8 cellular contexts compared by ENCODE assay signal in genomic region chr12:46153267-46153872, GRCh38.
DNase-seq lines count a peak whose midpoint lies in the region; ATAC-seq and TF ChIP-seq lines count a peak whose summit lies in the region.

No MANE protein-coding gene starts in this region.

- no peak for ATAC-seq in GM18498 (IDR thresholded peaks at IDR 0.05; ENCODE audit: unreplicated experiment)
- no peak for ATAC-seq in HG03108 (IDR thresholded peaks at IDR 0.05; ENCODE audit: unreplicated experiment)

- in situ Hi-C loops in GM13977 (cut with MboI; ENCODE audit: low pct_unique_long_range_greater_than_20kb, low sequenced_read_pairs, unreplicated experiment): loop anchor here (10.0 to 25.0 kb wide), 2 partner anchors 111 to 509 kb away; partner anchors contain the start of gene SLC38A1

- POLR2A ChIA-PET in RWPE1 (lab: Yijun Ruan, JAX; ENCODE audit: low non-redundant PET): interaction anchor here (1.0 kb wide), 1 partner anchor 57 kb away, joined by 3 read pairs; no protein-coding TSS in a partner anchor

- H3K36me3 Mint-ChIP-seq in T-helper 2 cell treated with Interferon-gamma antibody and Interleukin-4, amounts not matched to agents 5 μg/mL and 100 μg/mL, for 36 hours (ENCODE audit: low read depth): peaks cover 5% of the 10 kb centered on the region

- CTCF ChIA-PET in RWPE1 (lab: Yijun Ruan, JAX): interaction anchor here (1.0 kb wide), 1 partner anchor 11 kb away, joined by 3 read pairs; no protein-coding TSS in a partner anchor

- TF ChIP-seq CTCF in AG09319 (IDR thresholded peaks at IDR 0.05; ENCODE audit: low read depth, low read length): peak; percentile 70
- TF ChIP-seq CTCF in GM13977 (IDR thresholded peaks at IDR 0.05; ENCODE audit: extremely low read depth, insufficient read depth, missing control alignments): peak; percentile 62
- TF ChIP-seq CTCF in RWPE1 (conservative IDR thresholded peaks at IDR 0.05; ENCODE audit: low read depth): peak; percentile 84

- H3K27ac Mint-ChIP-seq in T-helper 2 cell treated with Interferon-gamma antibody and Interleukin-4, amounts not matched to agents 5 μg/mL and 100 μg/mL, for 36 hours: no peak overlapping the region

- H3K27ac ChIP-seq in RWPE1: no peak overlapping the region

- peaks cover 6% of the 10 kb centered on the region for H3K9me3 ChIP-seq in skeletal muscle satellite cell (replicated peaks; ENCODE audit: low read length)

- H3K4me1 ChIP-seq in skeletal muscle satellite cell (ENCODE audit: control insufficient read depth, insufficient read depth, low read length): peaks cover 12% of the 10 kb centered on the region

- peaks cover 22% of the 10 kb centered on the region for H3K27me3 Mint-ChIP-seq in T-helper 2 cell treated with Interferon-gamma antibody and Interleukin-4, amounts not matched to agents 5 μg/mL and 100 μg/mL, for 36 hours (ENCODE audit: low read depth)

- H3K9me3 Mint-ChIP-seq in T-helper 2 cell treated with Interferon-gamma antibody and Interleukin-4, amounts not matched to agents 5 μg/mL and 100 μg/mL, for 36 hours: peaks cover 10% of the 10 kb centered on the region

- H3K36me3 ChIP-seq in skeletal muscle satellite cell (ENCODE audit: insufficient read depth, low read length): no peaks in the 10 kb centered on the region

- H3K27me3 ChIP-seq in skeletal muscle satellite cell (ENCODE audit: control insufficient read depth, insufficient read depth, low read length): no peaks in the 10 kb centered on the region

- no peak overlapping the region for H3K4me3 Mint-ChIP-seq in T-helper 2 cell treated with Interferon-gamma antibody and Interleukin-4, amounts not matched to agents 5 μg/mL and 100 μg/mL, for 36 hours

- H3K4me1 Mint-ChIP-seq in T-helper 2 cell treated with Interferon-gamma antibody and Interleukin-4, amounts not matched to agents 5 μg/mL and 100 μg/mL, for 36 hours (ENCODE audit: low read depth): peaks cover 5% of the 10 kb centered on the region

- DNase-seq in AG09319 (ENCODE audit: extremely low read depth, low read depth): no peak
- DNase-seq in GM13977 (ENCODE audit: low spot score): peak; percentile 12
- DNase-seq in RWPE1 (ENCODE audit: low spot score): peak; percentile 41
- DNase-seq in fibroblast of peridontal ligament (ENCODE audit: extremely low read depth): peak; percentile 66
- DNase-seq in T-helper 2 cell treated with Interferon-gamma antibody and Interleukin-4, amounts not matched to agents 5 μg/mL and 100 μg/mL, for 36 hours (ENCODE audit: low spot score): no peak

- peak overlapping the region; percentile 62 for H3K4me2 ChIP-seq in skeletal muscle satellite cell (ENCODE audit: low read length)

- H3K4me3 ChIP-seq in skeletal muscle satellite cell (ENCODE audit: low read length): no peak overlapping the region

- peak overlapping the region; percentile 43 for H3K9ac ChIP-seq in skeletal muscle satellite cell (ENCODE audit: low read depth, low read length)

Comparison
In these comparisons a context has a peak if more than half of its experiments do, and no peak if none do; other contexts are left out.
1. DNase-seq: peak in GM13977 (single experiment), RWPE1 (single experiment) and fibroblast of peridontal ligament (single experiment); none in AG09319 (single experiment) and T-helper 2 cell treated with Interferon-gamma antibody and Interleukin-4, amounts not matched to agents 5 μg/mL and 100 μg/mL, for 36 hours (single experiment).
2. Peak in every context shown above with its lines, with median percentiles within 50 percentile points of each other: CTCF ChIP-seq.